1 cellular context compared by ENCODE assay signal in genomic region chr6:36875250-36875633, GRCh38.
A peak's percentile ranks its signal among the peaks of the same experiment; 100 is the strongest.
TF ChIP-seq lines count a peak whose summit lies in the region.

No MANE protein-coding gene starts in this region.

TF ChIP-seq in K562, 482 proteins besides CTCF, POLR2A, EP300 and RAD21 (continues in another document):
- TF ChIP-seq POLR2AphosphoS2 (IDR thresholded peaks at IDR 0.05; ENCODE audit: low read length) (no peak), MBD1 (CRISPR knock-in tag; IDR thresholded peaks at IDR 0.05) (no peak), NFE2 (IDR thresholded peaks at IDR 0.05; ENCODE audit: low read depth) (no peak), ZNF274 (IDR thresholded peaks at IDR 0.05; ENCODE audit: borderline replicate concordance, low read depth, low read length) (no peak), MAFG (tag; conservative IDR thresholded peaks at IDR 0.05) (no peak), ZNF407 (IDR thresholded peaks at IDR 0.05; ENCODE audit: low read depth) (no peak), ZNF224 (CRISPR knock-in tag; IDR thresholded peaks at IDR 0.05) (no peak), ZNF589 (CRISPR knock-in tag; IDR thresholded peaks at IDR 0.05; ENCODE audit: low read depth) (no peak), GTF2E2 (tag; IDR thresholded peaks at IDR 0.05) (peak; percentile 84), ZNF561 (CRISPR knock-in tag; conservative IDR thresholded peaks at IDR 0.05) (no peak), SMARCA5 (IDR thresholded peaks at IDR 0.05) (0 out of 2 replicates have a peak, but pooled peaks have one; percentile 61), SREBF2 (CRISPR knock-in tag; IDR thresholded peaks at IDR 0.05) (no peak), MAFK (IDR thresholded peaks at IDR 0.05; ENCODE audit: low read length) (no peak), MED1 (CRISPR knock-in tag; IDR thresholded peaks at IDR 0.05; ENCODE audit: borderline replicate concordance) (no peak), TAF9B (IDR thresholded peaks at IDR 0.05; ENCODE audit: partially characterized antibody) (no peak), ARNT (IDR thresholded peaks at IDR 0.05) (peak; percentile 59 to 61; a peak in 1 of 4 replicates), IRF2 (CRISPR knock-in tag; IDR thresholded peaks at IDR 0.05) (no peak), ZBTB11 (CRISPR knock-in tag; IDR thresholded peaks at IDR 0.05) (no peak), ZNF140 (CRISPR knock-in tag; IDR thresholded peaks at IDR 0.05) (no peak), PYGO2 (tag; IDR thresholded peaks at IDR 0.05) (no peak), NR2C2 (CRISPR knock-in tag; IDR thresholded peaks at IDR 0.05) (no peak), NR2C2 (tag; IDR thresholded peaks at IDR 0.05) (no peak), MCM3 (IDR thresholded peaks at IDR 0.05) (no peak), RUNX1 (IDR thresholded peaks at IDR 0.05; ENCODE audit: low read depth) (no peak), MCM7 (IDR thresholded peaks at IDR 0.05) (peak in 1 of 2 experiments; percentile 52; a peak in 1 of 4 replicates), ZBTB33 (CRISPR knock-in tag; IDR thresholded peaks at IDR 0.05) (no peak), ARID2 (IDR thresholded peaks at IDR 0.05) (no peak), TRIM28 (IDR thresholded peaks at IDR 0.05) (no peak), ILF3 (IDR thresholded peaks at IDR 0.05; ENCODE audit: borderline replicate concordance) (0 out of 2 replicates have a peak, but pooled peaks have one; percentile 26), CBFB (CRISPR knock-in tag; IDR thresholded peaks at IDR 0.05) (no peak), RBM17 (IDR thresholded peaks at IDR 0.05; ENCODE audit: borderline replicate concordance, low read depth, low read length) (no peak), CHD2 (IDR thresholded peaks at IDR 0.05; ENCODE audit: low read depth, low read length) (no peak), MIER1 (IDR thresholded peaks at IDR 0.05; ENCODE audit: low read depth) (peak; percentile 56; the same call in 1 of the 2 replicates), BRD9 (IDR thresholded peaks at IDR 0.05; ENCODE audit: low read depth, partially characterized antibody) (peak; percentile 15), YBX1 (IDR thresholded peaks at IDR 0.05) (no peak), ZNF75A (CRISPR knock-in tag; IDR thresholded peaks at IDR 0.05) (no peak), SLC30A9 (CRISPR knock-in tag; IDR thresholded peaks at IDR 0.05) (0 out of 2 replicates have a peak, but pooled peaks have one; percentile 39), ZNF280B (CRISPR knock-in tag; IDR thresholded peaks at IDR 0.05) (no peak), ZBTB9 (CRISPR knock-in tag; IDR thresholded peaks at IDR 0.05) (no peak), NELFE (IDR thresholded peaks at IDR 0.05; ENCODE audit: insufficient read depth, insufficient read length) (no peak), SRSF1 (IDR thresholded peaks at IDR 0.05; ENCODE audit: low read depth, low read length) (no peak), MTA1 (IDR thresholded peaks at IDR 0.05; ENCODE audit: borderline replicate concordance) (0 out of 2 replicates have a peak, but pooled peaks have one; percentile 20), NFIC (IDR thresholded peaks at IDR 0.05) (no peak; the same call in 1 of the 2 replicates), EHMT2 (IDR thresholded peaks at IDR 0.05) (0 out of 2 replicates have a peak, but pooled peaks have one; percentile 11), WHSC1 (IDR thresholded peaks at IDR 0.05; ENCODE audit: low read length) (no peak), ZNF253 (CRISPR knock-in tag; conservative IDR thresholded peaks at IDR 0.05) (no peak), SRSF7 (optimal IDR thresholded peaks at IDR 0.05; ENCODE audit: low read depth, low read length) (no peak), GTF2B (IDR thresholded peaks at IDR 0.05; ENCODE audit: extremely low read depth, insufficient read length) (no peak), CBX2 (IDR thresholded peaks at IDR 0.05; ENCODE audit: insufficient read depth, low read length, poor library complexity, severe bottlenecking) (no peak), HSF4 (CRISPR knock-in tag; IDR thresholded peaks at IDR 0.05; ENCODE audit: borderline replicate concordance) (no peak)
- TF ChIP-seq, protein P1, sequence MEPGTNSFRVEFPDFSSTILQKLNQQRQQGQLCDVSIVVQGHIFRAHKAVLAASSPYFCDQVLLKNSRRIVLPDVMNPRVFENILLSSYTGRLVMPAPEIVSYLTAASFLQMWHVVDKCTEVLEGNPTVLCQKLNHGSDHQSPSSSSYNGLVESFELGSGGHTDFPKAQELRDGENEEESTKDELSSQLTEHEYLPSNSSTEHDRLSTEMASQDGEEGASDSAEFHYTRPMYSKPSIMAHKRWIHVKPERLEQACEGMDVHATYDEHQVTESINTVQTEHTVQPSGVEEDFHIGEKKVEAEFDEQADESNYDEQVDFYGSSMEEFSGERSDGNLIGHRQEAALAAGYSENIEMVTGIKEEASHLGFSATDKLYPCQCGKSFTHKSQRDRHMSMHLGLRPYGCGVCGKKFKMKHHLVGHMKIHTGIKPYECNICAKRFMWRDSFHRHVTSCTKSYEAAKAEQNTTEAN (CRISPR knock-in tag; IDR thresholded peaks at IDR 0.05), result no peak
